32 cellular contexts compared by ENCODE assay signal in genomic region chr1:229047161-229047840, GRCh38.
"Had no signal": no experiment of that assay in that cellular context is flagged by ENCODE, and none has a peak within 500 bp of the region (broad histone marks: within the 10 kb centered on the region; RNA-seq: fewer than 3 reads in every experiment).

No MANE protein-coding gene starts in this region.

- H3K27me3 ChIP-seq: adrenal gland, body of pancreas, breast epithelium, Peyer's patch had no signal

- ATAC-seq: activated CD4-positive, alpha-beta T cell treated with anti-CD3 and anti-CD28 coated beads for 36 hours; activated CD4-positive, CD25-positive, alpha-beta regulatory T cell treated with anti-CD3 and anti-CD28 coated beads, Interleukin-2, amount 50 U/mL, for 24 hours; activated CD8-positive, alpha-beta memory T cell treated with anti-CD3 and anti-CD28 coated beads, Interleukin-2, amount 10 ng/mL, durations not matched to agents 7 days and 5 days; activated naive CD4-positive, alpha-beta T cell treated with anti-CD3 and anti-CD28 coated beads, Interleukin-2, amount 50 U/mL, for 72 hours; body of pancreas; PC-3 had no signal

- H3K9ac ChIP-seq: KMS-11, SK-N-SH had no signal

- H3K4me3 ChIP-seq: adrenal gland, body of pancreas, Peyer's patch, SJSA1 had no signal

- DNase-seq: activated CD4-positive, alpha-beta T cell treated with anti-CD3 and anti-CD28 coated beads for 36 hours; activated CD4-positive, alpha-beta T cell treated with anti-CD3 and anti-CD28 coated beads, Interleukin-2, amount 10 ng/mL, durations not matched to agents 7 days and 5 days; activated CD4-positive, alpha-beta T cell treated with anti-CD3 and anti-CD28 coated beads, Interleukin-2, amount 50 U/mL, for 48 hours; activated CD8-positive, alpha-beta memory T cell treated with anti-CD3 and anti-CD28 coated beads, Interleukin-2, amount 50 U/mL, for 48 hours; activated gamma-delta T cell treated with Interleukin-2 at 50 U/mL for 16 hours; activated naive CD4-positive, alpha-beta T cell treated with anti-CD3 and anti-CD28 coated beads for 36 hours; body of pancreas; MM.1S; MV-4-11; NCI-H1092; NCI-H146; NCI-H187; NCI-H2029 treated with DMSO at 0.1 percent for 48 hours; NCI-H2107; NCI-H2171; NCI-H510A; NCI-H748 treated with DMSO at 0.1 percent for 48 hours; NK-92 treated with Interleukin-12 subunit alpha and Interleukin-12 subunit beta, amount 100 ng/mL, for 24 hours; PC-3; Peyer's patch; SHP77 treated with DMSO at 0.1 percent for 48 hours; SK-N-SH had no signal

- H3K27me3 Mint-ChIP-seq: activated CD4-positive, alpha-beta T cell treated with anti-CD3 and anti-CD28 coated beads for 36 hours had no signal

- H3K27ac ChIP-seq: adrenal gland, body of pancreas, breast epithelium, KMS-11, Peyer's patch, SJSA1 had no signal

- H3K36me3 Mint-ChIP-seq: activated CD8-positive, alpha-beta memory T cell treated with anti-CD3 and anti-CD28 coated beads, Interleukin-2, amount 10 ng/mL, durations not matched to agents 7 days and 5 days had no signal

- H3K4me2 ChIP-seq: KMS-11, SK-N-SH had no signal

- H3K9me3 ChIP-seq: adrenal gland, body of pancreas, breast epithelium, Peyer's patch, SJSA1, SK-N-SH had no signal

- H3K4me3 Mint-ChIP-seq: activated CD4-positive, alpha-beta T cell treated with anti-CD3 and anti-CD28 coated beads for 36 hours; activated CD4-positive, alpha-beta T cell treated with anti-CD3 and anti-CD28 coated beads, Interleukin-2, amount 10 ng/mL, durations not matched to agents 7 days and 5 days; activated CD8-positive, alpha-beta memory T cell treated with anti-CD3 and anti-CD28 coated beads, Interleukin-2, amount 10 ng/mL, durations not matched to agents 7 days and 5 days; activated naive CD4-positive, alpha-beta T cell treated with anti-CD3 and anti-CD28 coated beads for 36 hours; T-helper 1 cell treated with Interleukin-12 subunit alpha and Interleukin-12 subunit beta and Interleukin-4 antibody, amounts not matched to agents 30 μg/mL and 1 μg/mL, for 36 hours; T-helper 2 cell treated with Interferon-gamma antibody and Interleukin-4, amounts not matched to agents 5 μg/mL and 100 μg/mL, for 36 hours had no signal

- H3K4me1 ChIP-seq: adrenal gland, body of pancreas, breast epithelium, Peyer's patch, SJSA1 had no signal

- H3K27ac Mint-ChIP-seq: activated CD4-positive, alpha-beta T cell treated with anti-CD3 and anti-CD28 coated beads for 36 hours; activated CD4-positive, alpha-beta T cell treated with anti-CD3 and anti-CD28 coated beads, Interleukin-2, amount 10 ng/mL, durations not matched to agents 7 days and 5 days; activated CD8-positive, alpha-beta memory T cell treated with anti-CD3 and anti-CD28 coated beads, Interleukin-2, amount 10 ng/mL, durations not matched to agents 7 days and 5 days; activated naive CD4-positive, alpha-beta T cell treated with anti-CD3 and anti-CD28 coated beads for 36 hours; activated naive CD4-positive, alpha-beta T cell treated with anti-CD3 and anti-CD28 coated beads, Interleukin-2, amount 50 U/mL, for 72 hours; activated T-helper 2 cell treated with anti-CD3 and anti-CD28 coated beads, Interferon-gamma antibody, Interleukin-2, Interleukin-4, amounts not matched to agents 10 μg/mL and 5 μg/mL and 100 μg/mL, durations not matched to agents 14 hours and 24 hours and 36 hours; T-helper 1 cell treated with Interleukin-12 subunit alpha and Interleukin-12 subunit beta and Interleukin-4 antibody, amounts not matched to agents 30 μg/mL and 1 μg/mL, for 36 hours; T-helper 2 cell treated with Interferon-gamma antibody and Interleukin-4, amounts not matched to agents 5 μg/mL and 100 μg/mL, for 36 hours had no signal

- H3K36me3 ChIP-seq: adrenal gland, breast epithelium, Peyer's patch, SJSA1 had no signal
